ENCODE assay signal across 26 cellular contexts in the genomic region with DNA sequence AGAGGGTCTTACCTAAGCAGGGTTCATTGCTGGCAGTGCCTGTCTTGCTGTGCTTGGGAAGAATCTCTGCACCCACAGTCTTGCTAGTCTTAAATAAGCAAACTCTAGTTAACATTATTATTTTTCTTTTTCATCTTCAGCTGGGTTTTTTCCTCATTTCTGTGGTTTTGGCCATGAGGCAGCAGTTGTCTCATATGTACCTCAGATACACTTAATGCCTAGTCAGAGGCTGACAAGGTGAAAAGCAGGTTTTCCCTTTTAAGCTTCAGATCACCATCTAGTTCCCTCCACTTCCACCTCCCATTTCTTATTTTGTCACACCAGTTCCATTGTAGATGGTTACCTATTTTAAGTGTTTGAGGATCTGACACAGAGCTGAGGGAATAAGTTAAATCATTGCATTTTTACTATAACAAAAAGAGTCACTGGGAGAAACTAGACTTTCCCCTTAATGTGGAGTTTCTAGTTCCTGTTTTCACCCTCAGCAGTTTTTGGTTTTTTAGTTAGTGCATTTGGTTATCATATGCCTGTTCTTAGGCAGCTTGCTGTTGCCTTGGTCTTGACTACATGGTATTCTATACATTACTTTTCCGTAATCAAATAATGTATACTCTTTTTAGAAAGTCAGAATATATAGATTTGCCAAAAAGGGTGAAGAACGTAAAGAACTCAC. TPM values are rescaled to one million over a fixed set of nuclear protein-coding genes. Genes with fewer than 3 reads are reported as not detected.
DNase-seq lines count a peak whose midpoint lies in the region; ATAC-seq lines count a peak whose summit lies in the region.
"Had no signal": no experiment of that assay in that cellular context is flagged by ENCODE, and none has a peak within 500 bp of the region (broad histone marks: within the 10 kb centered on the region; RNA-seq: fewer than 3 reads in every experiment).

No MANE protein-coding gene starts in this region.

- POLR2A ChIA-PET in activated CD8-positive, alpha-beta T cell treated with anti-CD3 and anti-CD28 coated beads, Interleukin-2, amount 10 ng/mL, durations not matched to agents 7 days and 5 days (lab: Charles Lee): no interaction called here

- no peak overlapping the region for H3K27ac Mint-ChIP-seq in activated CD8-positive, alpha-beta T cell treated with anti-CD3 and anti-CD28 coated beads, Interleukin-2, amount 10 ng/mL, durations not matched to agents 7 days and 5 days
- H3K27ac Mint-ChIP-seq: activated naive CD8-positive, alpha-beta T cell treated with anti-CD3 and anti-CD28 coated beads, Interleukin-2, amount 10 ng/mL, durations not matched to agents 7 days and 5 days had no signal

- H3K9me3 Mint-ChIP-seq in activated CD8-positive, alpha-beta T cell treated with anti-CD3 and anti-CD28 coated beads, Interleukin-2, amount 10 ng/mL, durations not matched to agents 7 days and 5 days (ENCODE audit: insufficient read depth): no peaks in the 10 kb centered on the region
- H3K9me3 Mint-ChIP-seq: activated naive CD8-positive, alpha-beta T cell treated with anti-CD3 and anti-CD28 coated beads, Interleukin-2, amount 10 ng/mL, durations not matched to agents 7 days and 5 days; brain had no signal

- CTCF ChIA-PET in activated CD8-positive, alpha-beta T cell treated with anti-CD3 and anti-CD28 coated beads, Interleukin-2, amount 10 ng/mL, durations not matched to agents 7 days and 5 days (lab: Charles Lee): no interaction called here

- H3K4me3 Mint-ChIP-seq in activated CD8-positive, alpha-beta T cell treated with anti-CD3 and anti-CD28 coated beads, Interleukin-2, amount 10 ng/mL, durations not matched to agents 7 days and 5 days: no peak overlapping the region
- H3K4me3 Mint-ChIP-seq: activated naive CD8-positive, alpha-beta T cell treated with anti-CD3 and anti-CD28 coated beads, Interleukin-2, amount 10 ng/mL, durations not matched to agents 7 days and 5 days; brain had no signal

- peaks cover 3% of the 10 kb centered on the region for H3K36me3 Mint-ChIP-seq in activated CD8-positive, alpha-beta T cell treated with anti-CD3 and anti-CD28 coated beads, Interleukin-2, amount 10 ng/mL, durations not matched to agents 7 days and 5 days (ENCODE audit: low read depth)

- DNase-seq in amniotic epithelial cell (ENCODE audit: low read depth) (peak; percentile 40), iris pigment epithelial cell (ENCODE audit: low read depth) (peak; percentile 51), SHP77 treated with DMSO at 0.1 percent for 48 hours (lab: John Stamatoyannopoulos, UW) (no peak), kidney tubule cell (ENCODE audit: low spot score) (no peak)
- DNase-seq in activated CD8-positive, alpha-beta T cell treated with anti-CD3 and anti-CD28 coated beads, Interleukin-2, amount 10 ng/mL, durations not matched to agents 7 days and 5 days: no peak
- DNase-seq: activated CD4-positive, alpha-beta T cell treated with anti-CD3 and anti-CD28 coated beads for 1 hour; activated effector memory CD4-positive, alpha-beta T cell treated with anti-CD3 and anti-CD28 coated beads, Interleukin-2, amount 50 U/mL, for 16 hours; activated naive CD8-positive, alpha-beta T cell treated with anti-CD3 and anti-CD28 coated beads, Interleukin-2, amount 10 ng/mL, durations not matched to agents 7 days and 5 days; COR-L47; HCEC 1CT; islet precursor cell; left ventricle myocardium superior; NCI-H1092 treated with DMSO at 0.1 percent for 48 hours; NCI-H187; NCI-H2171; NCI-H524 treated with DMSO at 0.1 percent for 48 hours; right lobe of liver; SJCRH30; stimulated activated CD4-positive, alpha-beta T cell treated with anti-CD3 and anti-CD28 coated beads, Interleukin-12 subunit alpha, Interleukin-12 subunit beta, amount 100 ng/mL, for 4 hours; stimulated activated CD4-positive, alpha-beta T cell treated with anti-CD3 and anti-CD28 coated beads, Interleukin-4, amount 100 ng/mL, for 1 hour; upper lobe of right lung had no signal

- no peaks in the 10 kb centered on the region for H3K27me3 Mint-ChIP-seq in activated CD8-positive, alpha-beta T cell treated with anti-CD3 and anti-CD28 coated beads, Interleukin-2, amount 10 ng/mL, durations not matched to agents 7 days and 5 days (ENCODE audit: low read depth)
- H3K27me3 Mint-ChIP-seq: activated naive CD8-positive, alpha-beta T cell treated with anti-CD3 and anti-CD28 coated beads, Interleukin-2, amount 10 ng/mL, durations not matched to agents 7 days and 5 days; brain had no signal

- no peaks in the 10 kb centered on the region for H3K4me1 Mint-ChIP-seq in activated CD8-positive, alpha-beta T cell treated with anti-CD3 and anti-CD28 coated beads, Interleukin-2, amount 10 ng/mL, durations not matched to agents 7 days and 5 days (ENCODE audit: low read depth)
- H3K4me1 Mint-ChIP-seq: activated naive CD8-positive, alpha-beta T cell treated with anti-CD3 and anti-CD28 coated beads, Interleukin-2, amount 10 ng/mL, durations not matched to agents 7 days and 5 days had no signal

- ATAC-seq in GM19463 (IDR thresholded peaks at IDR 0.05; ENCODE audit: unreplicated experiment): peak; percentile 76
- ATAC-seq in HG02973 (IDR thresholded peaks at IDR 0.05; ENCODE audit: unreplicated experiment): peak; percentile 46
- no peak for ATAC-seq in activated CD8-positive, alpha-beta T cell treated with anti-CD3 and anti-CD28 coated beads, Interleukin-2, amount 10 ng/mL, durations not matched to agents 7 days and 5 days
- ATAC-seq: HepG2, left ventricle myocardium superior, Panc1, right lobe of liver, upper lobe of right lung had no signal

RNA-seq across cellular contexts. Expression of gene AFDN, which starts 46.0 kb away (rescaled TPM):
- total RNA-seq in activated CD8-positive, alpha-beta T cell treated with anti-CD3 and anti-CD28 coated beads, Interleukin-2, amount 10 ng/mL, durations not matched to agents 7 days and 5 days: 10 to 100 TPM; 20.9 to 24.2 TPM

Comparison
In these comparisons a context has a peak if more than half of its experiments do, and no peak if none do; other contexts are left out.
1. DNase-seq: peak in amniotic epithelial cell (single experiment) and iris pigment epithelial cell (single experiment); none in SHP77 treated with DMSO at 0.1 percent for 48 hours (single experiment), kidney tubule cell (single experiment) and activated CD8-positive, alpha-beta T cell treated with anti-CD3 and anti-CD28 coated beads, Interleukin-2, amount 10 ng/mL, durations not matched to agents 7 days and 5 days (single experiment).